8 cellular contexts compared by ENCODE assay signal in genomic region chr15:76994971-76995945, GRCh38. TPM values are rescaled to one million over a fixed set of nuclear protein-coding genes. Genes with fewer than 3 reads are reported as not detected.
A peak's percentile ranks its signal among the peaks of the same experiment; 100 is the strongest.
DNase-seq lines count a peak whose midpoint lies in the region; ATAC-seq lines count a peak whose summit lies in the region.

PSTPIP1 (plus strand) TSS chr15:76995126; CDS start chr15:76995574, 448 bp downstream.

- H3K27me3 Mint-ChIP-seq in activated CD4-positive, alpha-beta T cell treated with anti-CD3 and anti-CD28 coated beads, Interleukin-2, amount 10 ng/mL, durations not matched to agents 24 days and 14 days, result no peaks in the 10 kb centered on the region

- peaks cover 3% of the 10 kb centered on the region for H3K36me3 ChIP-seq in effector memory CD4-positive, alpha-beta T cell (ENCODE audit: control insufficient read depth, insufficient read depth, low read length)

- intact Hi-C loops in activated CD4-positive, alpha-beta T cell treated with anti-CD3 and anti-CD28 coated beads, Interleukin-2, amount 10 ng/mL, durations not matched to agents 24 days and 14 days (cut with micrococcal nuclease), result loop anchor here (1.0 to 5.0 kb wide), 2 partner anchors 8 to 63 kb away; partner anchors contain the start of gene RCN2

- H3K4me3 ChIP-seq in effector memory CD4-positive, alpha-beta T cell (ENCODE audit: insufficient read depth, low read depth, low read length, poor library complexity, severe bottlenecking), result peak within 1 kb of the TSS; percentile 61

- no peaks in the 10 kb centered on the region for H3K9me3 Mint-ChIP-seq in activated CD4-positive, alpha-beta T cell treated with anti-CD3 and anti-CD28 coated beads, Interleukin-2, amount 10 ng/mL, durations not matched to agents 24 days and 14 days

- peak within 1 kb of the TSS; percentile 98 for H3K4me3 Mint-ChIP-seq in activated CD4-positive, alpha-beta T cell treated with anti-CD3 and anti-CD28 coated beads, Interleukin-2, amount 10 ng/mL, durations not matched to agents 24 days and 14 days

- H3K27ac Mint-ChIP-seq in activated CD4-positive, alpha-beta T cell treated with anti-CD3 and anti-CD28 coated beads, Interleukin-2, amount 10 ng/mL, durations not matched to agents 24 days and 14 days, result peak within 1 kb of the TSS; percentile 96

- in situ Hi-C loops in KBM-7 (cut with MboI; ENCODE audit: low pct_unique_long_range_greater_than_20kb, low sequenced_read_pairs), result no loop called here

- H3K9me3 ChIP-seq in effector memory CD4-positive, alpha-beta T cell (ENCODE audit: control insufficient read depth, low read length), result no peaks in the 10 kb centered on the region

- peak; percentile 58 for ATAC-seq in GM19043 (IDR thresholded peaks at IDR 0.05; ENCODE audit: low read depth, unreplicated experiment)

- H3K36me3 Mint-ChIP-seq in activated CD4-positive, alpha-beta T cell treated with anti-CD3 and anti-CD28 coated beads, Interleukin-2, amount 10 ng/mL, durations not matched to agents 24 days and 14 days (ENCODE audit: low read depth), result peaks cover 30% of the 10 kb centered on the region

- peaks cover 69% of the 10 kb centered on the region for H3K4me1 ChIP-seq in effector memory CD4-positive, alpha-beta T cell (ENCODE audit: control insufficient read depth, insufficient read depth, low read length, poor library complexity, severe bottlenecking)

- DNase-seq in KBM-7 (peak; percentile 89), nucleus accumbens (lab: John Stamatoyannopoulos, UW) (peak in 40 of 56 donors; percentile 19 to 78 (median 46)), HuH-7.5 (ENCODE audit: low spot score) (no peak), dedifferentiated amniotic fluid mesenchymal stem cell (ENCODE audit: extremely low spot score) (no peak), DMS153 treated with DMSO at 0.1 percent for 48 hours (lab: John Stamatoyannopoulos, UW; ENCODE audit: unreplicated experiment) (no peak)
- peak; percentile 90 for DNase-seq in activated CD4-positive, alpha-beta T cell treated with anti-CD3 and anti-CD28 coated beads, Interleukin-2, amount 10 ng/mL, durations not matched to agents 24 days and 14 days
- DNase-seq in effector memory CD4-positive, alpha-beta T cell, result peak; percentile 36 to 51 (median 49)

- peak within 1 kb of the TSS; percentile 85 for H3K27ac ChIP-seq in effector memory CD4-positive, alpha-beta T cell (ENCODE audit: insufficient read depth, low read length, poor library complexity, severe bottlenecking)

- H3K27me3 ChIP-seq in effector memory CD4-positive, alpha-beta T cell (replicated peaks; ENCODE audit: control insufficient read depth, insufficient read depth, low read length, poor library complexity, severe bottlenecking), result no peaks in the 10 kb centered on the region

- peaks cover 62% of the 10 kb centered on the region for H3K4me1 Mint-ChIP-seq in activated CD4-positive, alpha-beta T cell treated with anti-CD3 and anti-CD28 coated beads, Interleukin-2, amount 10 ng/mL, durations not matched to agents 24 days and 14 days

RNA-seq across cellular contexts. Expression of gene PSTPIP1, which starts in this region (rescaled TPM):
- total RNA-seq in activated CD4-positive, alpha-beta T cell treated with anti-CD3 and anti-CD28 coated beads, Interleukin-2, amount 10 ng/mL, durations not matched to agents 24 days and 14 days, result 182 and 186 TPM in 2 replicates

Comparison
In these comparisons a context has a peak if more than half of its experiments do, and no peak if none do; other contexts are left out.
1. DNase-seq: peak in KBM-7 (single experiment), activated CD4-positive, alpha-beta T cell treated with anti-CD3 and anti-CD28 coated beads, Interleukin-2, amount 10 ng/mL, durations not matched to agents 24 days and 14 days (single experiment), effector memory CD4-positive, alpha-beta T cell (3 of 3) and nucleus accumbens (40 of 56); none in HuH-7.5 (single experiment), dedifferentiated amniotic fluid mesenchymal stem cell (single experiment) and DMS153 treated with DMSO at 0.1 percent for 48 hours (single experiment).